ENCODE assay signal across 9 cellular contexts in genomic region chr5:16936150-16937022, GRCh38. TPM values are rescaled to one million over a fixed set of nuclear protein-coding genes. Genes with fewer than 3 reads are reported as not detected.
DNase-seq lines count a peak whose midpoint lies in the region; ATAC-seq lines count a peak whose summit lies in the region.
"Had no signal": no experiment of that assay in that cellular context is flagged by ENCODE, and none has a peak within 500 bp of the region (broad histone marks: within the 10 kb centered on the region; RNA-seq: fewer than 3 reads in every experiment).

Gene MYO10 (minus strand): TSS chr5:16936288. CDS start chr5:16935808, 480 bp downstream.

- DNase-seq in NCI-H2196 (lab: John Stamatoyannopoulos, UW; ENCODE audit: unreplicated experiment) (peak; percentile 41), NCI-H2196 treated with DMSO at 0.1 percent for 48 hours (lab: John Stamatoyannopoulos, UW; ENCODE audit: unreplicated experiment) (no peak), NCI-H748 (lab: John Stamatoyannopoulos, UW; ENCODE audit: unreplicated experiment) (peak; percentile 96), epidermal melanocyte (ENCODE audit: insufficient read length, low spot score) (peak; percentile 79)
- DNase-seq in activated CD8-positive, alpha-beta memory T cell treated with anti-CD3 and anti-CD28 coated beads for 48 hours (ENCODE audit: low read depth in 2 of 3, low spot score in 2 of 3): peak; percentile 20 to 56 (median 31)
- DNase-seq in stimulated activated CD8-positive, alpha-beta memory T cell treated with anti-CD3 and anti-CD28 coated beads, Interleukin-15, amount 100 ng/mL, for 1 hour (ENCODE audit: low read depth): peak; percentile 1
- DNase-seq: DND-41 had no signal

- peak; percentile 56 for ATAC-seq in HG03097 (IDR thresholded peaks at IDR 0.05; ENCODE audit: low FRiP score, unreplicated experiment)

- H3K4me1 ChIP-seq in mesodermal cell (ENCODE audit: control insufficient read depth, insufficient read depth, low read length, poor library complexity, severe bottlenecking): peaks cover 13% of the 10 kb centered on the region

- peaks cover 23% of the 10 kb centered on the region for H3K36me3 ChIP-seq in mesodermal cell (ENCODE audit: control insufficient read depth, insufficient read depth, low read length)

- peak within 1 kb of the TSS; percentile 96 for H3K4me3 ChIP-seq in mesodermal cell (ENCODE audit: extremely low read depth, insufficient read depth, low read length, poor library complexity, severe bottlenecking)

- 1 to 4% methylated on average over 21 to 22 of the region's 71 CpGs for WGBS in mesodermal cell (ENCODE audit: insufficient coverage in 2 of 2), 2 experiments

- H3K9me3 ChIP-seq in mesodermal cell (ENCODE audit: control insufficient read depth, low read length): no peaks in the 10 kb centered on the region

- H3K27ac ChIP-seq in mesodermal cell (ENCODE audit: low read depth, low read length, severe bottlenecking): peak within 1 kb of the TSS; percentile 85

RNA-seq across cellular contexts. Expression of gene MYO10, which starts in this region (rescaled TPM):
- polyA plus RNA-seq in mesodermal cell (2013, experiment 1 of 2): 86.3 TPM
- 80.2 TPM for polyA plus RNA-seq in mesodermal cell (2013, experiment 2 of 2)
